1 cellular context compared by ENCODE assay signal in the genomic region with DNA sequence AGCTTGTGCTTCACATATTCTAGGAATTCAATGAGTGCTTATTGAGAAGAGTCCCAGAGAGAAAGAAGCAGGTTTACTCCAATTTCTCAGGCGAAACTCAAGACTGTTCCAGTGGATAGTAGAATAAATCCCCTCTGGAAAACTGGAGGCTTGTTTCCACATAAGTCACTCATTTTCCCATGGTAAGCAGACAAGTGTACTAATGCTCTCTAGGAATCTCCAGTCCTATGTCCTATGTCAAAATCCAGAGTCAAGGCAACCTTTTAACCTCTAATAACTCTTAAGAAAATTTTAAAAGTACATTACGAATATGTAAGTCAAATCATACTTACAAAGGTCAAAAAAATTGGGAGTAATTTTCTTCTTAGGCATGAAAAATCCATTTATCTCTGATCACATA.
TF ChIP-seq lines count a peak whose summit lies in the region.

No MANE protein-coding gene starts in this region.

TF ChIP-seq in HepG2, 621 proteins besides CTCF, POLR2A, EP300 and RAD21:
- TF ChIP-seq, protein P1, sequence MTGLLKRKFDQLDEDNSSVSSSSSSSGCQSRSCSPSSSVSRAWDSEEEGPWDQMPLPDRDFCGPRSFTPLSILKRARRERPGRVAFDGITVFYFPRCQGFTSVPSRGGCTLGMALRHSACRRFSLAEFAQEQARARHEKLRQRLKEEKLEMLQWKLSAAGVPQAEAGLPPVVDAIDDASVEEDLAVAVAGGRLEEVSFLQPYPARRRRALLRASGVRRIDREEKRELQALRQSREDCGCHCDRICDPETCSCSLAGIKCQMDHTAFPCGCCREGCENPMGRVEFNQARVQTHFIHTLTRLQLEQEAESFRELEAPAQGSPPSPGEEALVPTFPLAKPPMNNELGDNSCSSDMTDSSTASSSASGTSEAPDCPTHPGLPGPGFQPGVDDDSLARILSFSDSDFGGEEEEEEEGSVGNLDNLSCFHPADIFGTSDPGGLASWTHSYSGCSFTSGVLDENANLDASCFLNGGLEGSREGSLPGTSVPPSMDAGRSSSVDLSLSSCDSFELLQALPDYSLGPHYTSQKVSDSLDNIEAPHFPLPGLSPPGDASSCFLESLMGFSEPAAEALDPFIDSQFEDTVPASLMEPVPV (CRISPR knock-in tag; IDR thresholded peaks at IDR 0.05), result 0 out of 2 replicates have a peak, but pooled peaks have one; percentile 7
- TF ChIP-seq BCL6 (CRISPR knock-in tag; IDR thresholded peaks at IDR 0.05) (peak; percentile 92), PCBP1 (IDR thresholded peaks at IDR 0.05; ENCODE audit: borderline replicate concordance, low read depth, low read length) (no peak)
- TF ChIP-seq, protein P2, sequence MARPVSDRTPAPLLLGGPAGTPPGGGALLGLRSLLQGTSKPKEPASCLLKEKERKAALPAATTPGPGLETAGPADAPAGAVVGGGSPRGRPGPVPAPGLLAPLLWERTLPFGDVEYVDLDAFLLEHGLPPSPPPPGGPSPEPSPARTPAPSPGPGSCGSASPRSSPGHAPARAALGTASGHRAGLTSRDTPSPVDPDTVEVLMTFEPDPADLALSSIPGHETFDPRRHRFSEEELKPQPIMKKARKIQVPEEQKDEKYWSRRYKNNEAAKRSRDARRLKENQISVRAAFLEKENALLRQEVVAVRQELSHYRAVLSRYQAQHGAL (CRISPR knock-in tag; IDR thresholded peaks at IDR 0.05; ENCODE audit: not compliant biosample characterization), result no peak
